In genomic region chr2:54107455-54107764, GRCh38 we compare ENCODE assay signal across 13 cellular contexts.
"Had no signal": no experiment of that assay in that cellular context is flagged by ENCODE, and none has a peak within 500 bp of the region (broad histone marks: within the 10 kb centered on the region; RNA-seq: fewer than 3 reads in every experiment).

No MANE protein-coding gene starts in this region.

- H3K36me3 Mint-ChIP-seq: activated CD4-positive, alpha-beta memory T cell treated with anti-CD3 and anti-CD28 coated beads for 36 hours; activated naive CD8-positive, alpha-beta T cell; mesothelial cell of epicardium; naive B cell; T-cell had no signal

- DNase-seq: activated gamma-delta T cell; heart left ventricle; islet precursor cell; left ventricle myocardium inferior; stimulated activated naive CD4-positive, alpha-beta T cell treated with Interleukin-2 at 50 U/mL for 16 hours had no signal

- H3K27me3 ChIP-seq: breast epithelium, heart left ventricle, testis had no signal

- H3K27ac ChIP-seq: breast epithelium, heart left ventricle, left ventricle myocardium inferior, testis had no signal

- H3K27me3 Mint-ChIP-seq: activated CD4-positive, alpha-beta memory T cell treated with anti-CD3 and anti-CD28 coated beads for 36 hours; activated naive CD8-positive, alpha-beta T cell; naive B cell; T-cell had no signal

- H3K9me3 Mint-ChIP-seq: activated CD4-positive, alpha-beta memory T cell treated with anti-CD3 and anti-CD28 coated beads for 36 hours; mesothelial cell of epicardium; naive B cell; T-cell had no signal

- H3K9me3 ChIP-seq: breast epithelium, heart left ventricle, left ventricle myocardium inferior, testis had no signal

- H3K27ac Mint-ChIP-seq: activated CD4-positive, alpha-beta memory T cell treated with anti-CD3 and anti-CD28 coated beads for 36 hours; activated naive CD8-positive, alpha-beta T cell; mesothelial cell of epicardium; progenitor cell of endocrine pancreas; T-cell had no signal

- H3K36me3 ChIP-seq: breast epithelium, heart left ventricle, left ventricle myocardium inferior had no signal

- H3K4me3 Mint-ChIP-seq: activated CD4-positive, alpha-beta memory T cell treated with anti-CD3 and anti-CD28 coated beads for 36 hours; activated naive CD8-positive, alpha-beta T cell; mesothelial cell of epicardium; T-cell had no signal

- H3K4me1 ChIP-seq: breast epithelium, testis had no signal

- H3K4me3 ChIP-seq: breast epithelium, heart left ventricle, left ventricle myocardium inferior, testis had no signal
